18 cellular contexts compared by ENCODE assay signal in genomic region chr2:26723475-26723874, GRCh38. TPM values are rescaled to one million over a fixed set of nuclear protein-coding genes. Genes with fewer than 3 reads are reported as not detected.
DNase-seq lines count a peak whose midpoint lies in the region; ATAC-seq, FAIRE-seq and TF ChIP-seq lines count a peak whose summit lies in the region.
"Had no signal": no experiment of that assay in that cellular context is flagged by ENCODE, and none has a peak within 500 bp of the region (broad histone marks: within the 10 kb centered on the region; RNA-seq: fewer than 3 reads in every experiment).

No MANE protein-coding gene starts in this region.

- CTCF ChIA-PET in A549 (lab: Yijun Ruan, JAX) = interaction anchor here (0.5 to 5.0 kb wide), 5 partner anchors 11 to 1360 kb away, joined by 3 to 47 read pairs (median 14); no protein-coding TSS in a partner anchor
- CTCF ChIA-PET in RWPE1 (lab: Yijun Ruan, JAX) = no interaction called here

- H3K27me3 ChIP-seq in skeletal muscle satellite cell (ENCODE audit: control insufficient read depth, insufficient read depth, low read length) = peaks cover 21% of the 10 kb centered on the region

- no peak for FAIRE-seq in A549 (lab: Jason Lieb, UNC)
- FAIRE-seq in kidney (lab: Jason Lieb, UNC) = no peak
- FAIRE-seq: H1 had no signal

- 89% methylated on average over 3 of the region's 3 CpGs for WGBS in A549 (ENCODE audit: missing lambda C conversion rate)

- H3K36me3 ChIP-seq in kidney (ENCODE audit: control insufficient read depth in 1 of 2, insufficient read depth in 2 of 2, low read length in 2 of 2) = no peaks in the 10 kb centered on the region
- no peaks in the 10 kb centered on the region for H3K36me3 ChIP-seq in skeletal muscle satellite cell (ENCODE audit: insufficient read depth, low read length)

- peaks cover 85% of the 10 kb centered on the region for H3K4me1 ChIP-seq in A549
- H3K4me1 ChIP-seq in kidney (ENCODE audit: control insufficient read depth in 1 of 2, insufficient read depth in 1 of 2, low read depth in 1 of 2, low read length in 2 of 2) = peaks cover 7 to 31% of the 10 kb centered on the region in 2 donors
- peaks cover 31% of the 10 kb centered on the region for H3K4me1 ChIP-seq in skeletal muscle satellite cell (ENCODE audit: control insufficient read depth, insufficient read depth, low read length)

- H3K27ac ChIP-seq in A549 (peak overlapping the region; percentile 94), RWPE1 (peak overlapping the region; percentile 42), kidney (ENCODE audit: low read depth in 2 of 2, low read length in 2 of 2) (peak overlapping the region; percentile 40 to 64)

- ATAC-seq in A549 = no peak
- no peak for ATAC-seq in GM18868 (IDR thresholded peaks at IDR 0.05; ENCODE audit: unreplicated experiment)
- ATAC-seq in HG02852 (IDR thresholded peaks at IDR 0.05; ENCODE audit: unreplicated experiment) = no peak
- ATAC-seq: activated CD4-positive, CD25-positive, alpha-beta regulatory T cell treated with anti-CD3 and anti-CD28 coated beads, Interleukin-2, amount 50 U/mL, for 24 hours; natural killer cell; T-helper 17 cell had no signal

- H3K4me2 ChIP-seq in A549 (peak overlapping the region; percentile 78), skeletal muscle satellite cell (ENCODE audit: low read length) (peak overlapping the region; percentile 43)

- TF ChIP-seq POLR2A in A549 (IDR thresholded peaks at IDR 0.05; ENCODE audit: low read length) = no peak

- H3K9ac ChIP-seq in kidney (ENCODE audit: low read length in 2 of 2) = no peak overlapping the region
- no peak overlapping the region for H3K9ac ChIP-seq in skeletal muscle satellite cell (ENCODE audit: low read depth, low read length)

- H3K4me3 ChIP-seq in A549 (no peak overlapping the region), kidney (ENCODE audit: low read length in 2 of 2) (no peak overlapping the region), skeletal muscle satellite cell (ENCODE audit: low read length) (no peak overlapping the region)

- intact Hi-C loops in kidney (cut with DNase I) = no loop called here

- POLR2A ChIA-PET in A549 (lab: Yijun Ruan, JAX) (interaction anchor here (1.2 to 1.5 kb wide), 2 partner anchors 8 to 27 kb away, joined by 3 to 4 read pairs; no protein-coding TSS in a partner anchor), RWPE1 (lab: Yijun Ruan, JAX; ENCODE audit: low non-redundant PET) (no interaction called here)

- TF ChIP-seq EP300 in A549 (IDR thresholded peaks at IDR 0.05) = no peak

- H3K9me3 ChIP-seq in A549 (no peaks in the 10 kb centered on the region), kidney (ENCODE audit: control insufficient read depth in 1 of 2, low read length in 2 of 2) (no peaks in the 10 kb centered on the region), skeletal muscle satellite cell (replicated peaks; ENCODE audit: low read length) (no peaks in the 10 kb centered on the region)

- no peak for TF ChIP-seq RAD21 in A549 (conservative IDR thresholded peaks at IDR 0.05 in 1 of 2, IDR thresholded peaks at IDR 0.05 in 1 of 2)

- no peak for TF ChIP-seq CTCF in A549 (IDR thresholded peaks at IDR 0.05)
- no peak for TF ChIP-seq CTCF in RWPE1 (conservative IDR thresholded peaks at IDR 0.05; ENCODE audit: low read depth)
- no peak for TF ChIP-seq CTCF in kidney (IDR thresholded peaks at IDR 0.05; ENCODE audit: borderline replicate concordance, extremely low read depth, insufficient read depth)

- no peak for DNase-seq in A549 (ENCODE audit: low read depth in 1 of 2, low spot score in 1 of 2)
- DNase-seq in RWPE1 (ENCODE audit: low spot score) = no peak
- DNase-seq in kidney = no peak
- DNase-seq in NCI-H2029 treated with DMSO at 0.1 percent for 48 hours (lab: John Stamatoyannopoulos, UW) = no peak
- DNase-seq in GDM1 (lab: John Stamatoyannopoulos, UW) = no peak
- DNase-seq: activated gamma-delta T cell; COR-L47; natural killer cell; NCI-H1694; NCI-H510A treated with DMSO at 0.1 percent for 48 hours; stimulated activated CD4-positive, alpha-beta T cell treated with anti-CD3 and anti-CD28 coated beads, Interleukin-4, amount 100 ng/mL, for 24 hours; T-helper 17 cell had no signal

TF ChIP-seq in A549, 52 proteins besides CTCF, POLR2A, EP300 and RAD21:
- TF ChIP-seq KDM5A (IDR thresholded peaks at IDR 0.05) (no peak), FOSL2 (IDR thresholded peaks at IDR 0.05) (no peak), FOSL2 (CRISPR knock-in tag; IDR thresholded peaks at IDR 0.05) (no peak), ZFP36 (IDR thresholded peaks at IDR 0.05; ENCODE audit: borderline replicate concordance, partially characterized antibody) (peak; percentile 64), BHLHE40 (IDR thresholded peaks at IDR 0.05; ENCODE audit: low read depth, low read length) (no peak)

RNA-seq across cellular contexts. Expression of gene KCNK3, which starts 31.0 kb away (rescaled TPM):
- polyA plus RNA-seq in A549 (2011; rRNA removed) (2.8 and 3.5 TPM in 2 replicates), A549 (2017; fragmentation: RNase III; extraction: RNeasy Plus Mini Kit Qiagen cat#74134 plus additional on column Dnase treatment) (1.6 to 3.4 TPM (median 2.4 TPM) in 3 replicates), kidney (ENCODE audit: insufficient read depth, low read depth, low replicate concordance) (2.1 TPM)
- 2.0 and 3.4 TPM in 2 replicates for polyA plus RNA-seq in A549 (2012; cell fraction: cytosol; rRNA removed)
- polyA plus RNA-seq in A549 (2012; cell fraction: nucleus; rRNA removed) = 1.7 and 2.9 TPM in 2 replicates
- 4.1 TPM in 2 replicates for polyA minus RNA-seq in A549 (2011; rRNA and poly(A)+ RNA removed)
- 8.1 TPM for total RNA-seq in kidney
- under 0.01 TPM in 2 replicates for total RNA-seq in skeletal muscle satellite cell (2012; rRNA removed)
- total RNA-seq: dermis microvascular lymphatic vessel endothelial cell, natural killer cell, T-helper 17 cell had no signal

RNA-seq across cellular contexts. Expression of gene SLC35F6, which starts 40.6 kb away (rescaled TPM):
- polyA plus RNA-seq in A549 (2011; rRNA removed) (41.3 and 55.7 TPM in 2 replicates), A549 (2017; fragmentation: RNase III; extraction: RNeasy Plus Mini Kit Qiagen cat#74134 plus additional on column Dnase treatment) (40.1 to 47.6 TPM (median 46.9 TPM) in 3 replicates), kidney (ENCODE audit: insufficient read depth, low read depth, low replicate concordance) (43.1 TPM)
- 23.7 and 38.0 TPM in 2 replicates for polyA plus RNA-seq in A549 (2012; cell fraction: cytosol; rRNA removed)
- 33.1 and 35.8 TPM in 2 replicates for polyA plus RNA-seq in A549 (2012; cell fraction: nucleus; rRNA removed)
- 111 and 126 TPM in 2 replicates for polyA minus RNA-seq in A549 (2011; rRNA and poly(A)+ RNA removed)
- 63.7 TPM for total RNA-seq in kidney
- 38.0 and 49.2 TPM in 2 replicates for total RNA-seq in skeletal muscle satellite cell (2012; rRNA removed)

Comparison
In these comparisons a context has a peak if more than half of its experiments do, and no peak if none do; other contexts are left out.
1. H3K27ac ChIP-seq: peak in every context shown above with its lines; median percentile 94 in A549; 52 in kidney; 42 in RWPE1.